12 cellular contexts compared by ENCODE assay signal in the genomic region with DNA sequence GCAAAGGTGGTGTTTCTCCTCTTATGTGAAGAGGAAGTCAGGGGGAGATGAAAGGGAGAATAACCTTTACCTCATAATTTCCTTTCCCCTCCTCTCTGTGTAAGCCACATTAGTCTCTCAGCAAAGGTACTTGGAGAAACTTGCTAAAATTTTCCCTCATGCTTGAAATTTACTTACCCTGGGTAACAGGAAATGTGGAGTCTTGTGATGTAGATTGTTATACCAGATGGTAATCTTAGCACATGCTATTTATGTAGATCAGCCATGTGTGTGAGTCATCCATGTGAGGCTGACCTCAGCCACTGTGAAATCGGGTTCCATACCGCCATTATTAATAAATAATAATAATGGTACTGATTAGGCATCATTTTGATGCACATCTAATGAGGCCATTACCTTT.
A peak's percentile ranks its signal among the peaks of the same experiment; 100 is the strongest.
DNase-seq lines count a peak whose midpoint lies in the region; ATAC-seq and TF ChIP-seq lines count a peak whose summit lies in the region.
"Had no signal": no experiment of that assay in that cellular context is flagged by ENCODE, and none has a peak within 500 bp of the region (broad histone marks: within the 10 kb centered on the region; RNA-seq: fewer than 3 reads in every experiment).

No MANE protein-coding gene starts in this region.

- H2AFZ ChIP-seq in MM.1S (ENCODE audit: low read length) (peak overlapping the region; percentile 38), hepatocyte (no peak overlapping the region)

- H3K27ac ChIP-seq in MM.1S (ENCODE audit: low read length) = peak overlapping the region; percentile 52
- no peak overlapping the region for H3K27ac ChIP-seq in hepatocyte

- DNase-seq in COLO829 (ENCODE audit: low spot score) (peak; percentile 58), MM.1S (peak; percentile 70), fibroblast of mammary gland (ENCODE audit: low read depth) (peak; percentile 68), hepatocyte (ENCODE audit: low spot score) (no peak), GM10248 (ENCODE audit: extremely low spot score) (no peak), left colon (no peak)
- DNase-seq in activated CD8-positive, alpha-beta memory T cell treated with anti-CD3 and anti-CD28 coated beads, Interleukin-2, amount 50 U/mL, for 48 hours = no peak
- DNase-seq: activated CD4-positive, alpha-beta memory T cell treated with anti-CD3 and anti-CD28 coated beads, Interleukin-2, amount 10 ng/mL, durations not matched to agents 7 days and 5 days; Calu3; NCI-H446 treated with DMSO at 0.1 percent for 48 hours had no signal

- H3K4me1 ChIP-seq in MM.1S (ENCODE audit: low read length) = peaks cover 55% of the 10 kb centered on the region
- H3K4me1 ChIP-seq in hepatocyte (ENCODE audit: insufficient read depth) = no peaks in the 10 kb centered on the region

- H3K27me3 ChIP-seq in MM.1S (replicated peaks; ENCODE audit: insufficient read depth, low read length) (no peaks in the 10 kb centered on the region), hepatocyte (no peaks in the 10 kb centered on the region)

- no peak for TF ChIP-seq CTCF in MM.1S (IDR thresholded peaks at IDR 0.05; ENCODE audit: low read length)
- TF ChIP-seq CTCF in fibroblast of mammary gland (conservative IDR thresholded peaks at IDR 0.05; ENCODE audit: control insufficient read depth, insufficient read depth, low read depth, low read length) = no peak
- no peak for TF ChIP-seq CTCF in hepatocyte (IDR thresholded peaks at IDR 0.05; ENCODE audit: poor library complexity)
- TF ChIP-seq CTCF in GM10248 (IDR thresholded peaks at IDR 0.05; ENCODE audit: control extremely low read depth, extremely low read depth, low read depth, missing control alignments) = no peak

- 65% methylated on average over 2 of the region's 2 CpGs for WGBS in hepatocyte (ENCODE audit: low lambda C conversion rate, missing lambda C conversion rate)

- H3F3A ChIP-seq in MM.1S (ENCODE audit: insufficient read depth, low read length) = peaks cover 18% of the 10 kb centered on the region

- H3K4me2 ChIP-seq in MM.1S (ENCODE audit: low read depth, low read length) = peak overlapping the region; percentile 53
- no peak overlapping the region for H3K4me2 ChIP-seq in hepatocyte

- POLR2A ChIA-PET in GM10248 (lab: Yijun Ruan, JAX) = no interaction called here

- intact Hi-C loops in left colon (cut with DNase I, micrococcal nuclease) = no loop called here

- CTCF ChIA-PET in GM10248 (lab: Yijun Ruan, JAX) = no interaction called here

- no peaks in the 10 kb centered on the region for H3K9me3 ChIP-seq in MM.1S (replicated peaks; ENCODE audit: insufficient read depth, low read length)
- no peaks in the 10 kb centered on the region for H3K9me3 ChIP-seq in hepatocyte (ENCODE audit: low read depth)

- H3K36me3 ChIP-seq in MM.1S (replicated peaks; ENCODE audit: insufficient read depth, low read length) (no peaks in the 10 kb centered on the region), hepatocyte (replicated peaks; ENCODE audit: insufficient read depth, low read depth) (no peaks in the 10 kb centered on the region)

- H3K9me2 ChIP-seq in MM.1S (replicated peaks; ENCODE audit: insufficient read depth, low read length) (no peaks in the 10 kb centered on the region), hepatocyte (replicated peaks; ENCODE audit: insufficient read depth) (no peaks in the 10 kb centered on the region)

- no peak overlapping the region; the same call in 1 of the 2 replicates for H3K9ac ChIP-seq in MM.1S (ENCODE audit: low read length)

- H3K79me2 ChIP-seq in MM.1S (ENCODE audit: low read length) (no peaks in the 10 kb centered on the region), hepatocyte (no peaks in the 10 kb centered on the region)

- ATAC-seq in GM21423 (IDR thresholded peaks at IDR 0.05; ENCODE audit: unreplicated experiment) = peak; percentile 76
- no peak for ATAC-seq in left colon

- H4K20me1 ChIP-seq in MM.1S (ENCODE audit: insufficient read depth, low read length) (no peaks in the 10 kb centered on the region), hepatocyte (ENCODE audit: insufficient read depth, poor library complexity, severe bottlenecking) (no peaks in the 10 kb centered on the region)

- H3K4me3 ChIP-seq in MM.1S (ENCODE audit: low read length) (no peak overlapping the region), fibroblast of mammary gland (ENCODE audit: control insufficient read depth, low read depth, low read length) (no peak overlapping the region), hepatocyte (no peak overlapping the region)
- H3K4me3 ChIP-seq: lung had no signal

Comparison
In these comparisons a context has a peak if more than half of its experiments do, and no peak if none do; other contexts are left out.
1. DNase-seq: peak in COLO829 (single experiment), MM.1S (single experiment) and fibroblast of mammary gland (single experiment); none in hepatocyte (single experiment), activated CD8-positive, alpha-beta memory T cell treated with anti-CD3 and anti-CD28 coated beads, Interleukin-2, amount 50 U/mL, for 48 hours (single experiment), GM10248 (single experiment) and left colon (0 of 2).